13 cellular contexts compared by ENCODE assay signal in the genomic region with DNA sequence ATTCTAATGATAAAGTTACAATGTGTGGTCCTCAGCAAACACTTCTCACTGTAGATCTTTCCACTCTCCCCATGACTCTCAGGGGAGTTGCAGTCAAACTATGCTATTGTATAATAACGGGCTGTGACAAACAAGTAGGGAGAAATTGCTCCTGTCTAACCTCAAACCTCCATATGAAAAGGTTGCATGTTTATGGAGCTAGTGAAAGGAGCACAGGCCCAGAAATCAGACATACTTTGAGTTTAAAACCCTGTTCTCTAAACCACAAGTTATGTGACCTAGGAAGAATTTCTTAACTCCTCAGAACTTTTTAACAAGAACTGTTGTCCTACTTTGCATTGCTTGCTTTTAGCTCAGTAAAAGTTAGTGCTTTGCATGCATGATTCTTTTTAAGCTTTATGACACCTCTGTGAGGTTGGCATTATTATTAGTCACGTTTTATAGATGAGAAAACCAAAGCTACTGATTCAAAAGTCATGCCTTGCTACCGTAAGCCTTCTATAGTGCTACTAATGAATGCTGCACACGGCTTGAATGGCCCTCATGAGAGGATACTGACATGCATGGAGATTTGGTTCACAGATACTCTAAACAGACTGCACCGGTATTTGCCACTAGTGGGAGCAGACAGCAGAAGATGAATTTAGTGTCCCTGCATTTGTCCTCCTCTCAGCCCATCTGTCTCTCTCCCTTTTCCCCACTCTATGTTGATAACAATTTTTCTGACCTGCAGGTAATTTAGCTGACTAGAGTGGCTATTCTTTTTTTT.
DNase-seq lines count a peak whose midpoint lies in the region; ATAC-seq and TF ChIP-seq lines count a peak whose summit lies in the region.
"Had no signal": no experiment of that assay in that cellular context is flagged by ENCODE, and none has a peak within 500 bp of the region (broad histone marks: within the 10 kb centered on the region; RNA-seq: fewer than 3 reads in every experiment).

No MANE protein-coding gene starts in this region.

- intact Hi-C loops in heart right ventricle (cut with DNase I) (loop anchor here in 5 of 10 donors (2.0 to 10.0 kb wide), 5 partner anchors 54 to 629 kb away; no protein-coding TSS in a partner anchor), esophagus squamous epithelium (cut with DNase I) (no loop called here)
- intact Hi-C loops in CD4-positive, alpha-beta T cell (cut with DNase I, micrococcal nuclease): no loop called here

- no peak overlapping the region for H3K27ac Mint-ChIP-seq in CD4-positive, alpha-beta T cell
- H3K27ac Mint-ChIP-seq: activated naive CD4-positive, alpha-beta T cell treated with anti-CD3 and anti-CD28 coated beads, Interleukin-2, amount 50 U/mL, for 24 hours; natural killer cell had no signal

- H3K4me1 Mint-ChIP-seq in CD4-positive, alpha-beta T cell (ENCODE audit: low read depth): no peaks in the 10 kb centered on the region
- H3K4me1 Mint-ChIP-seq: natural killer cell had no signal

- H3K4me1 ChIP-seq in heart right ventricle (peaks cover 0 to 30% (median 10%) of the 10 kb centered on the region in 9 donors), esophagus squamous epithelium (no peaks in the 10 kb centered on the region)

- ATAC-seq in SK-N-SH treated with all-trans-retinoic acid at 6 μM for 48 hours (peak; percentile 75), heart right ventricle (peak in 1 of 8 donors; percentile 29)
- ATAC-seq in CD4-positive, alpha-beta T cell (ENCODE audit: poor library complexity): no peak
- ATAC-seq: natural killer cell had no signal

- peaks cover 5% of the 10 kb centered on the region for H3K9me3 Mint-ChIP-seq in CD4-positive, alpha-beta T cell
- H3K9me3 Mint-ChIP-seq: activated naive CD4-positive, alpha-beta T cell treated with anti-CD3 and anti-CD28 coated beads, Interleukin-2, amount 50 U/mL, for 24 hours; natural killer cell had no signal

- no peak overlapping the region for H3K4me3 Mint-ChIP-seq in CD4-positive, alpha-beta T cell
- H3K4me3 Mint-ChIP-seq: activated naive CD4-positive, alpha-beta T cell treated with anti-CD3 and anti-CD28 coated beads, Interleukin-2, amount 50 U/mL, for 24 hours; natural killer cell had no signal

- POLR2A ChIA-PET in CD4-positive, alpha-beta T cell (lab: Charles Lee): interaction anchor here (0.6 kb wide), 1 partner anchor 153 kb away, joined by 3 read pairs; no protein-coding TSS in a partner anchor

- H3K27ac ChIP-seq in heart right ventricle (peak overlapping the region in 6 of 10 donors; percentile 2 to 92 (median 84)), esophagus squamous epithelium (no peak overlapping the region)
- H3K27ac ChIP-seq in CD4-positive, alpha-beta T cell (ENCODE audit: low read depth, low read length): no peak overlapping the region

- H3K27me3 ChIP-seq in heart right ventricle: no peaks in the 10 kb centered on the region
- H3K27me3 ChIP-seq in CD4-positive, alpha-beta T cell (ENCODE audit: control insufficient read depth, insufficient read depth, low read length): no peaks in the 10 kb centered on the region
- H3K27me3 ChIP-seq in esophagus squamous epithelium: peaks cover 0 to 8% (median 0%) of the 10 kb centered on the region in 4 donors

- H3K9me3 ChIP-seq in heart right ventricle (peaks cover 0 to 15% (median 0%) of the 10 kb centered on the region in 11 donors), esophagus squamous epithelium (peaks cover 0 to 12% (median 0%) of the 10 kb centered on the region in 3 donors)
- H3K9me3 ChIP-seq in CD4-positive, alpha-beta T cell (ENCODE audit: control insufficient read depth, low read length): peaks cover 8% of the 10 kb centered on the region

- WGBS in heart right ventricle, 2 donors: 28 to 45% methylated on average over 5 of the region's 5 CpGs
- 49 to 56% methylated on average over 5 of the region's 5 CpGs for WGBS in esophagus squamous epithelium, 2 donors

- no peak overlapping the region for H3K4me3 ChIP-seq in AG10803 (ENCODE audit: low read length)
- no peak overlapping the region for H3K4me3 ChIP-seq in heart right ventricle
- H3K4me3 ChIP-seq in esophagus squamous epithelium: no peak overlapping the region

- H3K36me3 Mint-ChIP-seq in CD4-positive, alpha-beta T cell (ENCODE audit: low read depth): no peaks in the 10 kb centered on the region

- DNase-seq in AG10803 (ENCODE audit: low read depth): peak; percentile 37
- peak; percentile 25 for DNase-seq in GM13976 (ENCODE audit: low spot score)
- no peak for DNase-seq in heart right ventricle
- no peak for DNase-seq in CD4-positive, alpha-beta T cell
- no peak for DNase-seq in stimulated activated CD8-positive, alpha-beta memory T cell treated with anti-CD3 and anti-CD28 coated beads, Interleukin-4, amount 100 ng/mL, for 48 hours
- DNase-seq in esophagus squamous epithelium (lab: John Stamatoyannopoulos, UW): no peak
- DNase-seq in DMS153 (lab: John Stamatoyannopoulos, UW): no peak
- DNase-seq: activated CD4-positive, CD25-positive, alpha-beta regulatory T cell; EL; natural killer cell; NCI-H446 had no signal

- CTCF ChIA-PET in CD4-positive, alpha-beta T cell (lab: Charles Lee): interaction anchor here (1.3 kb wide), 1 partner anchor 160 kb away, joined by 4 read pairs; no protein-coding TSS in a partner anchor

- in situ Hi-C loops in GM13976 (cut with MboI; ENCODE audit: low sequenced_read_pairs, unreplicated experiment): no loop called here

- no peaks in the 10 kb centered on the region for H3K27me3 Mint-ChIP-seq in CD4-positive, alpha-beta T cell

- TF ChIP-seq POLR2A in esophagus squamous epithelium (IDR thresholded peaks at IDR 0.05): no peak

- peak; percentile 38 for TF ChIP-seq CTCF in AG10803 (conservative IDR thresholded peaks at IDR 0.05; ENCODE audit: low read length)
- TF ChIP-seq CTCF in GM13976 (IDR thresholded peaks at IDR 0.05; ENCODE audit: borderline replicate concordance, control extremely low read depth, extremely low read depth, insufficient read depth, missing control alignments): no peak
- TF ChIP-seq CTCF in heart right ventricle (IDR thresholded peaks at IDR 0.05): peak in 6 of 9 donors; percentile 12 to 47 (median 32)
- no peak for TF ChIP-seq CTCF in CD4-positive, alpha-beta T cell (IDR thresholded peaks at IDR 0.05)
- no peak for TF ChIP-seq CTCF in esophagus squamous epithelium (IDR thresholded peaks at IDR 0.05)

- H3K36me3 ChIP-seq in heart right ventricle: no peaks in the 10 kb centered on the region
- no peaks in the 10 kb centered on the region for H3K36me3 ChIP-seq in esophagus squamous epithelium

TF ChIP-seq in SK-N-SH treated with all-trans-retinoic acid at 6 μM for 48 hours, 23 proteins besides CTCF, POLR2A, EP300 and RAD21:
- TF ChIP-seq OSR1 (CRISPR knock-in tag; IDR thresholded peaks at IDR 0.05): no peak
- TF ChIP-seq, protein P1, sequence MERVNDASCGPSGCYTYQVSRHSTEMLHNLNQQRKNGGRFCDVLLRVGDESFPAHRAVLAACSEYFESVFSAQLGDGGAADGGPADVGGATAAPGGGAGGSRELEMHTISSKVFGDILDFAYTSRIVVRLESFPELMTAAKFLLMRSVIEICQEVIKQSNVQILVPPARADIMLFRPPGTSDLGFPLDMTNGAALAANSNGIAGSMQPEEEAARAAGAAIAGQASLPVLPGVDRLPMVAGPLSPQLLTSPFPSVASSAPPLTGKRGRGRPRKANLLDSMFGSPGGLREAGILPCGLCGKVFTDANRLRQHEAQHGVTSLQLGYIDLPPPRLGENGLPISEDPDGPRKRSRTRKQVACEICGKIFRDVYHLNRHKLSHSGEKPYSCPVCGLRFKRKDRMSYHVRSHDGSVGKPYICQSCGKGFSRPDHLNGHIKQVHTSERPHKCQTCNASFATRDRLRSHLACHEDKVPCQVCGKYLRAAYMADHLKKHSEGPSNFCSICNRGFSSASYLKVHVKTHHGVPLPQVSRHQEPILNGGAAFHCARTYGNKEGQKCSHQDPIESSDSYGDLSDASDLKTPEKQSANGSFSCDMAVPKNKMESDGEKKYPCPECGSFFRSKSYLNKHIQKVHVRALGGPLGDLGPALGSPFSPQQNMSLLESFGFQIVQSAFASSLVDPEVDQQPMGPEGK (CRISPR knock-in tag; IDR thresholded peaks at IDR 0.05; ENCODE audit: borderline replicate concordance): no peak
- TF ChIP-seq ARNTL (CRISPR knock-in tag; IDR thresholded peaks at IDR 0.05; ENCODE audit: borderline replicate concordance, low read depth): no peak

Comparison
In these comparisons a context has a peak if more than half of its experiments do, and no peak if none do; other contexts are left out.
1. DNase-seq: peak in AG10803 (single experiment) and GM13976 (single experiment); none in heart right ventricle (0 of 2), CD4-positive, alpha-beta T cell (0 of 10), stimulated activated CD8-positive, alpha-beta memory T cell treated with anti-CD3 and anti-CD28 coated beads, Interleukin-4, amount 100 ng/mL, for 48 hours (single experiment), esophagus squamous epithelium (single experiment) and DMS153 (single experiment).
2. CTCF ChIP-seq: peak in AG10803 (single experiment) and heart right ventricle (6 of 9); none in GM13976 (single experiment), CD4-positive, alpha-beta T cell (single experiment) and esophagus squamous epithelium (0 of 6).
3. H3K27ac ChIP-seq: peak in heart right ventricle (6 of 10); none in CD4-positive, alpha-beta T cell (single experiment) and esophagus squamous epithelium (0 of 4).